8 cellular contexts compared by ENCODE assay signal in genomic region chr1:9275567-9276034, GRCh38. TPM values are rescaled to one million over a fixed set of nuclear protein-coding genes. Genes with fewer than 3 reads are reported as not detected.
A peak's percentile ranks its signal among the peaks of the same experiment; 100 is the strongest.
DNase-seq lines count a peak whose midpoint lies in the region; ATAC-seq and TF ChIP-seq lines count a peak whose summit lies in the region.

No MANE protein-coding gene starts in this region.

- ATAC-seq in HG03442 (IDR thresholded peaks at IDR 0.05; ENCODE audit: unreplicated experiment): peak; percentile 74

- TF ChIP-seq CTCF in MCF 10A (IDR thresholded peaks at IDR 0.05; ENCODE audit: unreplicated experiment): no peak
- no peak for TF ChIP-seq CTCF in breast epithelium (IDR thresholded peaks at IDR 0.05)
- TF ChIP-seq CTCF in testis (IDR thresholded peaks at IDR 0.05): no peak

- BruUV-seq in MCF 10A (replicated peaks; lab: Mats Ljungman, UMichigan): no TSS peak

- peaks cover 5% of the 10 kb centered on the region for H3K36me3 Mint-ChIP-seq in MCF 10A (ENCODE audit: insufficient read depth, unreplicated experiment)

- peaks cover 33% of the 10 kb centered on the region for H3K4me1 Mint-ChIP-seq in MCF 10A (ENCODE audit: insufficient read depth, unreplicated experiment)

- intact Hi-C loops in MCF 10A (cut with micrococcal nuclease): no loop called here
- intact Hi-C loops in breast epithelium (cut with DNase I; ENCODE audit: low total_unique reads): no loop called here
- intact Hi-C loops in testis (cut with DNase I; ENCODE audit: low total_unique reads): no loop called here

- H3K36me3 ChIP-seq in breast epithelium: no peaks in the 10 kb centered on the region
- H3K36me3 ChIP-seq in adipocyte (ENCODE audit: control insufficient read depth, insufficient read depth, low read length, severe bottlenecking): no peaks in the 10 kb centered on the region
- H3K36me3 ChIP-seq in mesodermal cell (ENCODE audit: control insufficient read depth, insufficient read depth, low read length): no peaks in the 10 kb centered on the region
- H3K36me3 ChIP-seq in testis (ENCODE audit: low read depth, missing control alignments): no peaks in the 10 kb centered on the region

- DNase-seq in MCF 10A (ENCODE audit: unreplicated experiment) (peak; percentile 81), breast epithelium (ENCODE audit: low spot score in 2 of 2) (no peak), SW 1271 (lab: John Stamatoyannopoulos, UW) (peak; percentile 78), adipocyte (ENCODE audit: low read depth) (peak; percentile 82), testis (peak; percentile 80), NCI-H2196 treated with DMSO at 0.1 percent for 48 hours (lab: John Stamatoyannopoulos, UW; ENCODE audit: unreplicated experiment) (no peak)

- POLR2A ChIA-PET in MCF 10A (lab: Yijun Ruan, JAX): interaction anchor here (1.4 to 2.0 kb wide), 3 partner anchors 14 to 197 kb away, joined by 3 to 6 read pairs (median 6); no protein-coding TSS in a partner anchor

- no peak overlapping the region for H3K27ac Mint-ChIP-seq in MCF 10A (ENCODE audit: low read depth, unreplicated experiment)

- no peak overlapping the region for H3K4me3 ChIP-seq in breast epithelium
- peak overlapping the region; percentile 31 for H3K4me3 ChIP-seq in adipocyte (ENCODE audit: low read length)
- no peak overlapping the region for H3K4me3 ChIP-seq in mesodermal cell (ENCODE audit: extremely low read depth, insufficient read depth, low read length, poor library complexity, severe bottlenecking)
- H3K4me3 ChIP-seq in testis: no peak overlapping the region

- WGBS in mesodermal cell (ENCODE audit: insufficient coverage in 2 of 2), 2 experiments: 67 to 68% methylated on average over 11 to 12 of the region's 12 CpGs
- 53 to 82% methylated on average over 5 to 12 of the region's 12 CpGs for WGBS in testis, 2 donors

- H3K27me3 ChIP-seq in breast epithelium (no peaks in the 10 kb centered on the region), adipocyte (replicated peaks; ENCODE audit: control insufficient read depth, insufficient read depth, low read length) (no peaks in the 10 kb centered on the region), testis (no peaks in the 10 kb centered on the region)

- H3K4me1 ChIP-seq in breast epithelium: no peaks in the 10 kb centered on the region
- peaks cover 45% of the 10 kb centered on the region for H3K4me1 ChIP-seq in adipocyte (ENCODE audit: control insufficient read depth, insufficient read depth, low read length)
- H3K4me1 ChIP-seq in mesodermal cell (ENCODE audit: control insufficient read depth, insufficient read depth, low read length, poor library complexity, severe bottlenecking): peaks cover 26% of the 10 kb centered on the region
- H3K4me1 ChIP-seq in testis: peaks cover 12% of the 10 kb centered on the region

- H3K27ac ChIP-seq in breast epithelium (no peak overlapping the region), mesodermal cell (ENCODE audit: low read depth, low read length, severe bottlenecking) (peak overlapping the region; percentile 3), testis (no peak overlapping the region)

- H3K9ac ChIP-seq in adipocyte (ENCODE audit: low read length): no peak overlapping the region

- no peaks in the 10 kb centered on the region for H3K9me3 Mint-ChIP-seq in MCF 10A (ENCODE audit: unreplicated experiment)

- H3K4me3 Mint-ChIP-seq in MCF 10A (ENCODE audit: unreplicated experiment): no peak overlapping the region

- H3K9me3 ChIP-seq in breast epithelium: no peaks in the 10 kb centered on the region
- no peaks in the 10 kb centered on the region for H3K9me3 ChIP-seq in adipocyte (ENCODE audit: control insufficient read depth, low read length)
- no peaks in the 10 kb centered on the region for H3K9me3 ChIP-seq in mesodermal cell (ENCODE audit: control insufficient read depth, low read length)
- H3K9me3 ChIP-seq in testis: no peaks in the 10 kb centered on the region

- CTCF ChIA-PET in MCF 10A (lab: Yijun Ruan, JAX): interaction anchor here (0.7 to 1.2 kb wide), 5 partner anchors 14 to 216 kb away, joined by 3 to 5 read pairs (median 4); no protein-coding TSS in a partner anchor

- TF ChIP-seq POLR2A in breast epithelium (IDR thresholded peaks at IDR 0.05) (no peak), testis (IDR thresholded peaks at IDR 0.05) (no peak)

- no peaks in the 10 kb centered on the region for H3K27me3 Mint-ChIP-seq in MCF 10A (ENCODE audit: insufficient read depth, unreplicated experiment)

RNA-seq across cellular contexts. Expression of gene SPSB1, which starts 17.1 kb away (rescaled TPM):
- 8.2 and 16.2 TPM in 2 replicates for total RNA-seq in MCF 10A (2022)
- 10 to 100 TPM; 30.6 to 52.5 (median 34.4) TPM for total RNA-seq in breast epithelium
- 17.3 TPM for polyA plus RNA-seq in mesodermal cell (2013, experiment 1 of 2)
- polyA plus RNA-seq in mesodermal cell (2013, experiment 2 of 2): 14.6 TPM
- 10 to 100 TPM; 30.0 to 37.9 TPM for total RNA-seq in testis
- polyA plus RNA-seq in testis (ENCODE audit: insufficient read depth, low read depth, low replicate concordance): 19.8 TPM

RNA-seq across cellular contexts. Expression of gene H6PD, which starts 41.0 kb away (rescaled TPM):
- total RNA-seq in MCF 10A (2022): 23.6 and 28.7 TPM in 2 replicates
- total RNA-seq in breast epithelium: 10 to 100 TPM; 46.4 to 77.4 (median 49.5) TPM
- 15.0 TPM for polyA plus RNA-seq in mesodermal cell (2013, experiment 1 of 2)
- polyA plus RNA-seq in mesodermal cell (2013, experiment 2 of 2): 13.4 TPM
- 10 to 100 TPM; 55.0 to 67.8 TPM for total RNA-seq in testis
- 23.8 TPM for polyA plus RNA-seq in testis (ENCODE audit: insufficient read depth, low read depth, low replicate concordance)

Comparison
In these comparisons a context has a peak if more than half of its experiments do, and no peak if none do; other contexts are left out.
1. DNase-seq: peak in MCF 10A (single experiment), SW 1271 (2 of 2), adipocyte (single experiment) and testis (single experiment); none in breast epithelium (0 of 2) and NCI-H2196 treated with DMSO at 0.1 percent for 48 hours (single experiment).